In the genomic region with DNA sequence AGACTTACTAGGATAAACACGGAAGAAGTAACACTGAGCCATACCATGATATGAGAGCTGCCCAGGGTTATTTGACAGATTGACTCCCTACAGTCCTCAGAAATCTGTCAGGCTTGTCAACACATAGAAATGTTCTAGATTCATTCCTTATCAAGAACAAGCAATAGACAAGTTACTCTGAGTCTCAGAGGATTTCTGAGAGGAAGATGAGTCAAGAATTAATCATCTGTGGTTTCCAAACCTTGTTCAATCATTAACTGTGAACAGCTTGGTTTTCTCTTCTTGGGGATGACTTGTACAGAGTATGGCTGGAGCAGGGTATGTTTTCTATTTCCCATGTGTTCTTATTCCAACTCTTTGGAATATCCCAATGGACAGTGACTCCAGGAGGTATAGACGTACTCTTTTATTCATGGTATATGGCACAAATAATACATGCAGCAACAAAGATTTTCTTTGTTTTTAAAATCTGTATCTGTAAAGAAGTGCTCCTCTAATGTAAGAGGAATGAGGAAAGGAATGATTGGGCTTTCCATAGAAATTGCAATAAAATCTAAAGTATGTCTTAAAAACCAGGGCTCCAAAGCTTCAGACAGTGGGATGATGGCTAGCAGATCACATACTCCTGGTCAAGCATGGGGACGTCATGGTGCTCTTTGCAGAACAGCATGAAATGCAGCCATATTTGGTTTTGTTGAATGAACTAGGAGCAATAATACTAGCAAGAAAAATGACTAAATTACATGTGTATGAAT, we compare ENCODE assay signal across 9 cellular contexts. TPM values are rescaled to one million over a fixed set of nuclear protein-coding genes. Genes with fewer than 3 reads are reported as not detected.
DNase-seq lines count a peak whose midpoint lies in the region; ATAC-seq, FAIRE-seq and TF ChIP-seq lines count a peak whose summit lies in the region.
"Had no signal": no experiment of that assay in that cellular context is flagged by ENCODE, and none has a peak within 500 bp of the region (broad histone marks: within the 10 kb centered on the region; RNA-seq: fewer than 3 reads in every experiment).

No MANE protein-coding gene starts in this region.

- H3K4me3 ChIP-seq in A549 (no peak overlapping the region), upper lobe of left lung (no peak overlapping the region)

- TF ChIP-seq POLR2A in A549 (IDR thresholded peaks at IDR 0.05; ENCODE audit: low read length), result no peak
- TF ChIP-seq POLR2A in upper lobe of left lung (IDR thresholded peaks at IDR 0.05), result no peak

- ATAC-seq in A549, result peak; percentile 98 to 99
- ATAC-seq in HG03342 (IDR thresholded peaks at IDR 0.05; ENCODE audit: unreplicated experiment), result peak; percentile 95
- ATAC-seq in upper lobe of left lung (ENCODE audit: low FRiP score in 2 of 2), result no peak

- 0 out of 5 replicates have a peak, but pooled peaks of 1 of the 2 experiments have one; percentile 35 for TF ChIP-seq RAD21 in A549 (conservative IDR thresholded peaks at IDR 0.05 in 1 of 2, IDR thresholded peaks at IDR 0.05 in 1 of 2)

- H3K4me1 ChIP-seq in A549 (peaks cover 33% of the 10 kb centered on the region), upper lobe of left lung (peaks cover 0 to 6% (median 3%) of the 10 kb centered on the region in 4 donors)

- no peak for TF ChIP-seq CTCF in A549 (IDR thresholded peaks at IDR 0.05)
- no peak for TF ChIP-seq CTCF in upper lobe of left lung (IDR thresholded peaks at IDR 0.05)

- TF ChIP-seq EP300 in A549 (IDR thresholded peaks at IDR 0.05) (peak in 1 of 2 experiments; percentile 46; a peak in 2 of 5 replicates), upper lobe of left lung (IDR thresholded peaks at IDR 0.05) (no peak)

- WGBS in A549 (ENCODE audit: missing lambda C conversion rate), result 2% methylated on average over 3 of the region's 3 CpGs
- 77 to 82% methylated on average over 3 of the region's 3 CpGs for WGBS in upper lobe of left lung, 2 donors

- DNase-seq in A549 (ENCODE audit: low read depth in 1 of 2, low spot score in 1 of 2), result peak; percentile 62 to 92
- DNase-seq in GM19239 (ENCODE audit: insufficient read length, low spot score), result no peak
- DNase-seq in dedifferentiated amniotic fluid mesenchymal stem cell (ENCODE audit: extremely low spot score), result peak; percentile 46
- DNase-seq in OCI-M2 (lab: John Stamatoyannopoulos, UW; ENCODE audit: unreplicated experiment), result no peak
- no peak for DNase-seq in mesenteric fat pad (ENCODE audit: low spot score)
- DNase-seq in upper lobe of left lung, result no peak
- no peak for DNase-seq in NCI-H774 (lab: John Stamatoyannopoulos, UW)
- DNase-seq: DND-41 had no signal

- H3K27ac ChIP-seq in A549 (peak overlapping the region; percentile 89 to 93), upper lobe of left lung (no peak overlapping the region)

- POLR2A ChIA-PET in A549 (lab: Yijun Ruan, JAX), result interaction anchor here (0.5 to 3.3 kb wide), 3 partner anchors 8 to 61 kb away, joined by 3 to 59 read pairs (median 4); partner anchors contain the start of gene SFR1

- no peaks in the 10 kb centered on the region for H3K27me3 ChIP-seq in upper lobe of left lung

- peak overlapping the region; percentile 76 for H3K4me2 ChIP-seq in A549

- no peaks in the 10 kb centered on the region for H3K36me3 ChIP-seq in upper lobe of left lung

- peaks cover 13% of the 10 kb centered on the region; the same call in 2 of the 3 replicates for H3K9me3 ChIP-seq in A549
- no peaks in the 10 kb centered on the region for H3K9me3 ChIP-seq in upper lobe of left lung

- FAIRE-seq in A549 (lab: Jason Lieb, UNC), result peak; percentile 100
- peak; percentile 97 for FAIRE-seq in GM19239 (lab: Jason Lieb, UNC)

- CTCF ChIA-PET in A549 (lab: Yijun Ruan, JAX), result interaction anchor here (1.1 to 3.0 kb wide), 8 partner anchors 9 to 64 kb away, joined by 3 to 24 read pairs (median 4); partner anchors contain the start of gene SFR1

TF ChIP-seq in A549, 52 proteins besides CTCF, POLR2A, EP300 and RAD21:
- TF ChIP-seq HES2 (IDR thresholded peaks at IDR 0.05) (0 out of 2 replicates have a peak, but pooled peaks have one; percentile 13), RARB (CRISPR knock-in tag; IDR thresholded peaks at IDR 0.05) (no peak), SREBF2 (IDR thresholded peaks at IDR 0.05) (no peak), MAZ (IDR thresholded peaks at IDR 0.05; ENCODE audit: borderline replicate concordance, low read depth, low read length) (no peak), GATA3 (IDR thresholded peaks at IDR 0.05; ENCODE audit: borderline replicate concordance) (peak; percentile 86; the same call in 1 of the 2 replicates), JUNB (IDR thresholded peaks at IDR 0.05) (peak; percentile 97), FOSL2 (IDR thresholded peaks at IDR 0.05) (peak; percentile 97), FOSL2 (CRISPR knock-in tag; IDR thresholded peaks at IDR 0.05) (peak; percentile 96), CEBPB (IDR thresholded peaks at IDR 0.05) (peak; percentile 44 to 84; a peak in 2 of 4 replicates), NFE2L2 (conservative IDR thresholded peaks at IDR 0.05; ENCODE audit: low read length) (no peak), JUN (IDR thresholded peaks at IDR 0.05) (peak; percentile 69 to 84; a peak in 3 of 5 replicates), PBX3 (IDR thresholded peaks at IDR 0.05) (no peak), SMC3 (IDR thresholded peaks at IDR 0.05) (peak; percentile 27; the same call in 1 of the 3 replicates), CHD4 (IDR thresholded peaks at IDR 0.05; ENCODE audit: borderline replicate concordance) (no peak)
- TF ChIP-seq, protein P1, sequence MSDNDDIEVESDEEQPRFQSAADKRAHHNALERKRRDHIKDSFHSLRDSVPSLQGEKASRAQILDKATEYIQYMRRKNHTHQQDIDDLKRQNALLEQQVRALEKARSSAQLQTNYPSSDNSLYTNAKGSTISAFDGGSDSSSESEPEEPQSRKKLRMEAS (IDR thresholded peaks at IDR 0.05), result peak; percentile 72
- TF ChIP-seq, protein P2, sequence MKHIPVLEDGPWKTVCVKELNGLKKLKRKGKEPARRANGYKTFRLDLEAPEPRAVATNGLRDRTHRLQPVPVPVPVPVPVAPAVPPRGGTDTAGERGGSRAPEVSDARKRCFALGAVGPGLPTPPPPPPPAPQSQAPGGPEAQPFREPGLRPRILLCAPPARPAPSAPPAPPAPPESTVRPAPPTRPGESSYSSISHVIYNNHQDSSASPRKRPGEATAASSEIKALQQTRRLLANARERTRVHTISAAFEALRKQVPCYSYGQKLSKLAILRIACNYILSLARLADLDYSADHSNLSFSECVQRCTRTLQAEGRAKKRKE (CRISPR knock-in tag; IDR thresholded peaks at IDR 0.05; ENCODE audit: low read depth), result 0 out of 2 replicates have a peak, but pooled peaks have one; percentile 54
- TF ChIP-seq, protein P3, sequence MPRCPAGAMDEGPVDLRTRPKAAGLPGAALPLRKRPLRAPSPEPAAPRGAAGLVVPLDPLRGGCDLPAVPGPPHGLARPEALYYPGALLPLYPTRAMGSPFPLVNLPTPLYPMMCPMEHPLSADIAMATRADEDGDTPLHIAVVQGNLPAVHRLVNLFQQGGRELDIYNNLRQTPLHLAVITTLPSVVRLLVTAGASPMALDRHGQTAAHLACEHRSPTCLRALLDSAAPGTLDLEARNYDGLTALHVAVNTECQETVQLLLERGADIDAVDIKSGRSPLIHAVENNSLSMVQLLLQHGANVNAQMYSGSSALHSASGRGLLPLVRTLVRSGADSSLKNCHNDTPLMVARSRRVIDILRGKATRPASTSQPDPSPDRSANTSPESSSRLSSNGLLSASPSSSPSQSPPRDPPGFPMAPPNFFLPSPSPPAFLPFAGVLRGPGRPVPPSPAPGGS (IDR thresholded peaks at IDR 0.05), result 0 out of 3 replicates have a peak, but pooled peaks have one; percentile 51
TF ChIP-seq in A549: peak in this region for 10.

RNA-seq across cellular contexts. Expression of gene SFR1, which starts 11.9 kb away (rescaled TPM):
- polyA plus RNA-seq in A549 (2011; rRNA removed), result 11.2 and 17.6 TPM in 2 replicates
- 5.6 and 6.0 TPM in 2 replicates for polyA plus RNA-seq in A549 (2012; cell fraction: cytosol; rRNA removed)
- polyA plus RNA-seq in A549 (2012; cell fraction: nucleus; rRNA removed), result 2.0 and 4.4 TPM in 2 replicates
- 15.8 to 16.8 TPM (median 16.2 TPM) in 3 replicates for polyA plus RNA-seq in A549 (2017; fragmentation: RNase III; extraction: RNeasy Plus Mini Kit Qiagen cat#74134 plus additional on column Dnase treatment)
- 2.5 and 2.8 TPM in 2 replicates for polyA minus RNA-seq in A549 (2011; rRNA and poly(A)+ RNA removed)
- total RNA-seq in mesenteric fat pad, result 6.1 TPM
- total RNA-seq in upper lobe of left lung, result 10 to 100 TPM in 1 of 6 donors, 1 to 10 TPM in 5; 3.1 to 11.9 (median 7.3) TPM

RNA-seq across cellular contexts. Expression of gene COL17A1, which starts 24.4 kb away (rescaled TPM):
- polyA plus RNA-seq in A549 (2011; rRNA removed) (0.91 and 1.3 TPM in 2 replicates), A549 (2017; fragmentation: RNase III; extraction: RNeasy Plus Mini Kit Qiagen cat#74134 plus additional on column Dnase treatment) (1.5 to 1.7 TPM (median 1.6 TPM) in 3 replicates)
- polyA plus RNA-seq in A549 (2012; cell fraction: cytosol; rRNA removed), result 0.41 and 0.54 TPM in 2 replicates
- 1.8 and 1.9 TPM in 2 replicates for polyA plus RNA-seq in A549 (2012; cell fraction: nucleus; rRNA removed)
- polyA minus RNA-seq in A549 (2011; rRNA and poly(A)+ RNA removed), result 0.39 and 1.2 TPM in 2 replicates
- total RNA-seq in mesenteric fat pad (0.19 TPM), upper lobe of left lung (1 to 10 TPM; 1.0 to 2.0 (median 1.6) TPM)

Comparison
In these comparisons a context has a peak if more than half of its experiments do, and no peak if none do; other contexts are left out.
1. ATAC-seq: peak in A549 (2 of 2) and HG03342 (single experiment); none in upper lobe of left lung (0 of 2).
2. DNase-seq: peak in A549 (2 of 2) and dedifferentiated amniotic fluid mesenchymal stem cell (single experiment); none in GM19239 (single experiment), OCI-M2 (single experiment), mesenteric fat pad (single experiment), upper lobe of left lung (0 of 2) and NCI-H774 (single experiment).
3. H3K27ac ChIP-seq: peak in A549 (2 of 2); none in upper lobe of left lung (0 of 4).